Comparison of ENCODE assay signal across 16 cellular contexts in genomic region chr12:69401940-69402339, GRCh38. TPM values are rescaled to one million over a fixed set of nuclear protein-coding genes. Genes with fewer than 3 reads are reported as not detected.
"Had no signal": no experiment of that assay in that cellular context is flagged by ENCODE, and none has a peak within 500 bp of the region (broad histone marks: within the 10 kb centered on the region; RNA-seq: fewer than 3 reads in every experiment).

No MANE protein-coding gene starts in this region.

- H3K4me3 ChIP-seq: cardiac muscle cell, sigmoid colon, suprapubic skin had no signal

- H3K27me3 ChIP-seq: cardiac muscle cell, sigmoid colon, suprapubic skin had no signal

- H3K9me3 ChIP-seq: suprapubic skin had no signal

- H3K4me1 ChIP-seq: suprapubic skin had no signal

- H3K36me3 ChIP-seq: cardiac muscle cell, sigmoid colon, suprapubic skin had no signal

- ATAC-seq: activated T-cell treated with anti-CD3 and anti-CD28 coated beads, Interleukin-2, amount 50 U/mL, for 72 hours; naive thymus-derived CD8-positive, alpha-beta T cell; stimulated activated naive CD8-positive, alpha-beta T cell treated with anti-CD3 and anti-CD28 coated beads, Interleukin-15, Interleukin-2, amounts not matched to agents 100 U/mL and 50 U/mL, for 24 hours had no signal

- H3K27ac ChIP-seq: cardiac muscle cell, sigmoid colon, suprapubic skin had no signal

- FAIRE-seq: colon had no signal

- DNase-seq: activated CD4-positive, alpha-beta memory T cell treated with anti-CD3 and anti-CD28 coated beads for 36 hours; activated gamma-delta T cell treated with Interleukin-2 at 50 U/mL for 16 hours; activated naive CD8-positive, alpha-beta T cell treated with anti-CD3 and anti-CD28 coated beads, Interleukin-2, amount 10 ng/mL, durations not matched to agents 7 days and 5 days; activated T-cell treated with anti-CD3 and anti-CD28 coated beads, Interleukin-2, amount 50 U/mL, for 72 hours; anterior cingulate cortex; hypothalamus; kidney glomerular epithelial cell; naive thymus-derived CD8-positive, alpha-beta T cell; sigmoid colon; stimulated activated CD4-positive, alpha-beta T cell treated with anti-CD3 and anti-CD28 coated beads, Interleukin-12 subunit alpha, Interleukin-12 subunit beta, amount 100 ng/mL, for 4 hours; stimulated activated naive CD8-positive, alpha-beta T cell treated with anti-CD3 and anti-CD28 coated beads, Interleukin-15, Interleukin-2, amounts not matched to agents 100 U/mL and 50 U/mL, for 24 hours had no signal

RNA-seq across cellular contexts. Expression of gene LYZ, which starts 53.8 kb away (rescaled TPM):
- total RNA-seq: activated CD4-positive, alpha-beta memory T cell treated with anti-CD3 and anti-CD28 coated beads for 36 hours; lung microvascular endothelial cell had no signal
- polyA plus RNA-seq: fibroblast of lung had no signal
